Comparison of ENCODE assay signal across 8 cellular contexts in the genomic region with DNA sequence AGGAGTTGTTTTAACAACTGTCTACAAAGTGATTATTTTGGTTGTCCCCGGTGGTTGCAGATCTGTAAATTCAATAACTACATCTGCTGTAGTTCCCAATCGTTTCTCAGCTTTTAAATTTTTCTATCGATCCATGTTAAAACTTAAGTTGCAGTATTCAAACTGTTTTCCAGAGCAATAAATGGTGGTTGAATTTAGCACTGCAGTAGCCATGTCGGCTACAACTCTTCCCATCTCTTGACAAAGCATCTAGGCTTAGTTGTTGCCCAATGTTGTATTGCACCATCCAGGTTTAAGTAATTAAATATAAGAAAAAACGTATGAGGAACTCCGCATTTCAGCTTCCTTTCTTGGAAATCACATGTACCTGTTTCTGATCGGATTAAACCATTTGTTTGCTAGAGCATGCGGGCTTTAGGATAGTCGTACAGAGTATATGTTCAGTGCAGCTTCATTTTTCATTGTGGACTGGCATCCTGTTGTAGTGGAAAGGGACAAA. TPM values are rescaled to one million over a fixed set of nuclear protein-coding genes. Genes with fewer than 3 reads are reported as not detected.
DNase-seq lines count a peak whose midpoint lies in the region; ATAC-seq and TF ChIP-seq lines count a peak whose summit lies in the region.

No MANE protein-coding gene starts in this region.

- H3K4me1 ChIP-seq in BLaER1 treated with 17β-estradiol and CSF1 and Interleukin-3, amounts not matched to agents 10 nM and 100 nM = peaks cover 13 to 26% (median 24%) of the 10 kb centered on the region in 10 experiments
- peaks cover 20% of the 10 kb centered on the region for H3K4me1 ChIP-seq in adipocyte (ENCODE audit: control insufficient read depth, insufficient read depth, low read length)
- peaks cover 7 to 58% (median 28%) of the 10 kb centered on the region in 4 donors for H3K4me1 ChIP-seq in transverse colon

- H3K27me3 ChIP-seq in BLaER1 treated with 17β-estradiol and CSF1 and Interleukin-3, amounts not matched to agents 10 nM and 100 nM = no peaks in the 10 kb centered on the region
- no peaks in the 10 kb centered on the region for H3K27me3 ChIP-seq in adipocyte (replicated peaks; ENCODE audit: control insufficient read depth, insufficient read depth, low read length)
- H3K27me3 ChIP-seq in transverse colon = no peaks in the 10 kb centered on the region

- TF ChIP-seq POLR2A in transverse colon (IDR thresholded peaks at IDR 0.05) = no peak

- peak overlapping the region; percentile 87 to 100 (median 93) for H3K4me3 ChIP-seq in BLaER1 treated with 17β-estradiol and CSF1 and Interleukin-3, amounts not matched to agents 10 nM and 100 nM
- peak overlapping the region; percentile 97 for H3K4me3 ChIP-seq in adipocyte (ENCODE audit: low read length)
- peak overlapping the region; percentile 51 to 97 (median 88) for H3K4me3 ChIP-seq in transverse colon

- WGBS in transverse colon (ENCODE audit: low coverage in 1 of 2), 2 donors = 16 to 21% methylated on average over 7 to 9 of the region's 9 CpGs

- intact Hi-C loops in transverse colon (cut with DNase I; ENCODE audit: low total_unique reads) = loop anchor here (5.0 kb wide), 1 partner anchor 80 kb away; no protein-coding TSS in a partner anchor

- DNase-seq in KBM-7 = peak; percentile 24
- peak; percentile 91 for DNase-seq in adipocyte (ENCODE audit: low read depth)
- no peak for DNase-seq in left lobe of liver (ENCODE audit: low spot score)
- no peak for DNase-seq in transverse colon
- DNase-seq in stimulated activated CD8-positive, alpha-beta memory T cell treated with anti-CD3 and anti-CD28 coated beads, Interleukin-4, amount 100 ng/mL, for 48 hours = no peak

- H3K27ac ChIP-seq in BLaER1 treated with 17β-estradiol and CSF1 and Interleukin-3, amounts not matched to agents 10 nM and 100 nM = peak overlapping the region in 10 of 11 experiments; percentile 81 to 94 (median 89); a peak in 20 of 22 replicates
- H3K27ac ChIP-seq in transverse colon = peak overlapping the region; percentile 86 to 97 (median 94)

- peaks cover 26 to 48% (median 40%) of the 10 kb centered on the region in 11 experiments; a peak in 17 of 22 replicates for H4K20me1 ChIP-seq in BLaER1 treated with 17β-estradiol and CSF1 and Interleukin-3, amounts not matched to agents 10 nM and 100 nM

- in situ Hi-C loops in KBM-7 (cut with MboI; ENCODE audit: low pct_unique_long_range_greater_than_20kb, low sequenced_read_pairs) = no loop called here
- in situ Hi-C loops in transverse colon (cut with MboI; ENCODE audit: low pct_ligation_motif_present in 1 of 4, low pct_unique_long_range_greater_than_20kb in 1 of 4, low sequenced_read_pairs in 3 of 4) = no loop called here

- H3K4me2 ChIP-seq in BLaER1 treated with 17β-estradiol and CSF1 and Interleukin-3, amounts not matched to agents 10 nM and 100 nM = peak overlapping the region; percentile 76 to 95 (median 86)

- peak overlapping the region; percentile 80 to 96 (median 94) for H3K9ac ChIP-seq in BLaER1 treated with 17β-estradiol and CSF1 and Interleukin-3, amounts not matched to agents 10 nM and 100 nM
- peak overlapping the region; percentile 96 for H3K9ac ChIP-seq in adipocyte (ENCODE audit: low read length)

- TF ChIP-seq EP300 in transverse colon (IDR thresholded peaks at IDR 0.05; ENCODE audit: low read depth) = no peak

- H3K9me3 ChIP-seq in BLaER1 treated with 17β-estradiol and CSF1 and Interleukin-3, amounts not matched to agents 10 nM and 100 nM (replicated peaks in 1 of 11) = peaks cover 0 to 6% (median 2%) of the 10 kb centered on the region in 11 experiments; a peak in 6 of 22 replicates
- H3K9me3 ChIP-seq in adipocyte (ENCODE audit: control insufficient read depth, low read length) = no peaks in the 10 kb centered on the region
- H3K9me3 ChIP-seq in transverse colon = no peaks in the 10 kb centered on the region

- peaks cover 10 to 31% (median 22%) of the 10 kb centered on the region in 11 experiments; a peak in 20 of 22 replicates for H3K36me3 ChIP-seq in BLaER1 treated with 17β-estradiol and CSF1 and Interleukin-3, amounts not matched to agents 10 nM and 100 nM
- H3K36me3 ChIP-seq in adipocyte (ENCODE audit: control insufficient read depth, insufficient read depth, low read length, severe bottlenecking) (no peaks in the 10 kb centered on the region), transverse colon (no peaks in the 10 kb centered on the region)

- ATAC-seq in left lobe of liver = peak; percentile 29
- no peak for ATAC-seq in HG02970 (IDR thresholded peaks at IDR 0.05; ENCODE audit: low FRiP score, unreplicated experiment)
- ATAC-seq in GM19397 (IDR thresholded peaks at IDR 0.05; ENCODE audit: unreplicated experiment) = no peak

- TF ChIP-seq CTCF in transverse colon (IDR thresholded peaks at IDR 0.05) = peak in 1 of 5 experiments; percentile 24

RNA-seq across cellular contexts. Expression of a gene that starts 1.0 kb away (rescaled TPM):
- total RNA-seq in left lobe of liver (14.9 TPM), transverse colon (10 to 100 TPM; 33.0 to 48.7 (median 42.0) TPM)

RNA-seq across cellular contexts. Expression of a gene that starts 27.7 kb away (rescaled TPM):
- total RNA-seq in left lobe of liver (8.0 TPM), transverse colon (10 to 100 TPM; 35.9 to 52.3 (median 40.5) TPM)

Comparison
In these comparisons a context has a peak if more than half of its experiments do, and no peak if none do; other contexts are left out.
1. DNase-seq: peak in KBM-7 (single experiment) and adipocyte (single experiment); none in left lobe of liver (single experiment), transverse colon (single experiment) and stimulated activated CD8-positive, alpha-beta memory T cell treated with anti-CD3 and anti-CD28 coated beads, Interleukin-4, amount 100 ng/mL, for 48 hours (single experiment).
2. Peak in every context shown above with its lines, with median percentiles within 50 percentile points of each other: H3K4me3 ChIP-seq.